In the genomic region with DNA sequence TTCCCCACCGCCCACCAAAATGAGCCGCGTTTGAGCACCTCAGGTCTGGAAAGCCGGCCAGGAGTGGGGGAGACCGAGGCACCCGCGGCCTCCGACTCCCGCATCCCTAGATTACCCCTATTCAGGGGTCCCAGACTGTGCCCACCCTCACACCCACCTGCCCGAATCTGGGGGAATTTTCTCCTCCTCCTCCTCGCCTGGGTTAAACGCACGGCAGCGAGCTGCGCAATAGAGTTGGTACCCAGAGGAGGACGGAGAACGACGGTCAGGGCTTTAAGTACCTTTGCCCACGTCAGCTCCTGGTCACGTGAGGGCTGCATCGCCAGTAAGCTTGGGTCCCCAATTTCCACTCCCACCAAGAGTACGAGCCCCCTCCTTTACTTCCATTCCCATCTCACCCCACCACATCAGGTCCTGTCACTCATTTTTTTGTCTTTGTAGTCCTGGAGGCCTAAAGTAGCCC, we compare ENCODE assay signal across 8 cellular contexts. TPM values are rescaled to one million over a fixed set of nuclear protein-coding genes. Genes with fewer than 3 reads are reported as not detected.
DNase-seq lines count a peak whose midpoint lies in the region; ATAC-seq, FAIRE-seq and TF ChIP-seq lines count a peak whose summit lies in the region.

A gene (minus strand): TSS at position 250 of the 463 bp plus-strand sequence. CDS start 2,262 bp downstream, outside the sequence.

- FAIRE-seq in D721Med (lab: Jason Lieb, UNC): no peak

- H3K27ac Mint-ChIP-seq in osteocyte (ENCODE audit: unreplicated experiment): peak within 1 kb of the TSS; percentile 58

- H3K9me3 Mint-ChIP-seq in osteocyte (ENCODE audit: unreplicated experiment): peaks cover 5% of the 10 kb centered on the region

- peak; percentile 74 for ATAC-seq in GM21367 (IDR thresholded peaks at IDR 0.05; ENCODE audit: unreplicated experiment)
- peak; percentile 85 to 92 for ATAC-seq in left cardiac atrium

- no peaks in the 10 kb centered on the region for H3K36me3 Mint-ChIP-seq in osteocyte (ENCODE audit: unreplicated experiment)

- H3K27me3 Mint-ChIP-seq in osteocyte (ENCODE audit: unreplicated experiment): no peaks in the 10 kb centered on the region

- peaks cover 10% of the 10 kb centered on the region for H3K4me1 Mint-ChIP-seq in osteocyte (ENCODE audit: unreplicated experiment)

- DNase-seq in D721Med (ENCODE audit: insufficient read length, low spot score): peak; percentile 16
- peak; percentile 32 to 74 for DNase-seq in NCI-H187 (lab: John Stamatoyannopoulos, UW)
- peak; percentile 24 for DNase-seq in amniotic stem cell (lab: John Stamatoyannopoulos, UW)
- DNase-seq in left cardiac atrium: peak; percentile 71
- no peak for DNase-seq in osteocyte (ENCODE audit: extremely low spot score, unreplicated experiment)
- DNase-seq in UCSD-AML1 (lab: John Stamatoyannopoulos, UW; ENCODE audit: unreplicated experiment): no peak
- DNase-seq in activated gamma-delta T cell (lab: John Stamatoyannopoulos, UW): no peak

- intact Hi-C loops in left cardiac atrium (cut with DNase I): no loop called here

- peak within 1 kb of the TSS; percentile 79 for H3K4me3 Mint-ChIP-seq in osteocyte (ENCODE audit: unreplicated experiment)

- TF ChIP-seq CTCF in D721Med (IDR thresholded peaks at IDR 0.05; ENCODE audit: insufficient read depth, missing control alignments) (no peak), osteocyte (IDR thresholded peaks at IDR 0.05) (no peak)

RNA-seq across cellular contexts. Expression of the gene that starts here (rescaled TPM):
- total RNA-seq in left cardiac atrium (10 to 100 TPM; 35.9 to 37.5 TPM), osteocyte (60.4 and 72.4 TPM in 2 replicates)

Comparison
In these comparisons a context has a peak if more than half of its experiments do, and no peak if none do; other contexts are left out.
1. DNase-seq: peak in D721Med (single experiment), NCI-H187 (2 of 2), amniotic stem cell (single experiment) and left cardiac atrium (single experiment); none in osteocyte (single experiment), UCSD-AML1 (single experiment) and activated gamma-delta T cell (single experiment).